Comparison of ENCODE assay signal across 34 cellular contexts in the genomic region with DNA sequence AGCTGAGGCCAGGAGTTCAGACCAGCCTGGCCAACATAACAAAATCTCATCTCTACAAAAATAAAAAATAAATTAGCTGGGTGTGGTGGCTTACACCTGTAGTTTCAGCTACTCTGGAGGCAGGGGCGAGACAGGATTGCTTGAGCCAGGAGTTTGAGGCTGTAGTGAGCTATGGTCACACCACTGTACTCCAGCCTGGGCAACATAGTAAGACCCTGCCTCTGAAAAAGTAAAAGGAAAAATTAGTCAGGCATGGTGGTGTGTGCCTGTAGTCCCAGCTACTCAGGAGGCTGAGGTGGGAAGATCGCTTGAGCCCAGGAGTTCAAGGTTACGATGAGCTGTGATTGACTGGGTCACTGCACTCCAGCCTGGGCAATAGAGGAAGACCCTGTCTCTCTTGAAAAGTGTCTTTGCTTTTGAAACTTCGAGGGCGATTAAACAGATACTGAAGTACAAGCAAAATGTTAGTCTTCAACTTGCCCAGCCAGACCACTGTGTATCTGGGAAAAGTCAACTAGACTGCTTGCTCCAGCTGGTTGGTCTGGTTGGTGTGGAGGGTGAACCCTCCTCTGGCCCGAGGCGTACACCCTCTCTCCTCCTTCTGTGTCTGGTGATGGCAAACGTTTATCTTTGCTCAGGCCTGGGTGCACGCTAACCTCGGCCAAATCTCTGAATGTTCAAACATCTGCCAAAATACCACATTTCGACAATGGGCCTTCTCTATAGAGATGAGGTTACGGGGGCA.
DNase-seq lines count a peak whose midpoint lies in the region; ATAC-seq, FAIRE-seq and TF ChIP-seq lines count a peak whose summit lies in the region.
"Had no signal": no experiment of that assay in that cellular context is flagged by ENCODE, and none has a peak within 500 bp of the region (broad histone marks: within the 10 kb centered on the region; RNA-seq: fewer than 3 reads in every experiment).

No MANE protein-coding gene starts in this region.

- H3K4me1 ChIP-seq in GM23248 (ENCODE audit: insufficient read depth) (peaks cover 80% of the 10 kb centered on the region), astrocyte (ENCODE audit: insufficient read depth, low read length) (peaks cover 67% of the 10 kb centered on the region), right lobe of liver (peaks cover 0 to 97% (median 36%) of the 10 kb centered on the region in 4 donors), subcutaneous abdominal adipose tissue (ENCODE audit: control insufficient read depth in 5 of 5, insufficient read depth in 5 of 5, low read length in 5 of 5) (peaks cover 24 to 98% (median 95%) of the 10 kb centered on the region in 5 donors)
- H3K4me1 ChIP-seq: HAP-1 had no signal

- no peak for FAIRE-seq in astrocyte (lab: Jason Lieb, UNC)
- FAIRE-seq: pancreas had no signal

- no peaks in the 10 kb centered on the region for H3K9me3 ChIP-seq in GM23248 (ENCODE audit: low read depth)
- no peaks in the 10 kb centered on the region for H3K9me3 ChIP-seq in astrocyte (ENCODE audit: insufficient read depth, low read depth, low read length)
- no peaks in the 10 kb centered on the region for H3K9me3 ChIP-seq in right lobe of liver
- H3K9me3 ChIP-seq in subcutaneous abdominal adipose tissue (ENCODE audit: control insufficient read depth in 5 of 5, low read length in 5 of 5): no peaks in the 10 kb centered on the region
- H3K9me3 ChIP-seq: gastrocnemius medialis, HAP-1, left ventricle myocardium inferior, pancreas, stomach had no signal

- 95 to 98% methylated on average over 12 of the region's 12 CpGs for WGBS in GM23248 (ENCODE audit: low coverage in 1 of 2, low lambda C conversion rate in 2 of 2, missing lambda C conversion rate in 2 of 2), 2 experiments
- WGBS in right lobe of liver (ENCODE audit: insufficient coverage, low coverage, low lambda C conversion rate, missing lambda C conversion rate): 27% methylated on average over 10 of the region's 12 CpGs

- no peaks in the 10 kb centered on the region for H3K27me3 Mint-ChIP-seq in astrocyte (ENCODE audit: low read depth, unreplicated experiment)
- H3K27me3 Mint-ChIP-seq in activated CD4-positive, alpha-beta T cell treated with anti-CD3 and anti-CD28 coated beads, Interleukin-2, amount 10 ng/mL, durations not matched to agents 7 days and 5 days: no peaks in the 10 kb centered on the region
- H3K27me3 Mint-ChIP-seq: activated naive CD8-positive, alpha-beta T cell treated with anti-CD3 and anti-CD28 coated beads, Interleukin-2, amount 50 U/mL, for 24 hours had no signal

- TF ChIP-seq POLR2A in right lobe of liver (IDR thresholded peaks at IDR 0.05): no peak

- H3K4me2 ChIP-seq in GM23248 (ENCODE audit: unreplicated experiment) (no peak overlapping the region), astrocyte (ENCODE audit: low read length) (peak overlapping the region; percentile 4)

- intact Hi-C loops in right lobe of liver (cut with DNase I): no loop called here

- H3K4me3 ChIP-seq in GM23248: no peak overlapping the region
- no peak overlapping the region for H3K4me3 ChIP-seq in astrocyte (ENCODE audit: insufficient read depth, low read depth, low read length)
- no peak overlapping the region for H3K4me3 ChIP-seq in right lobe of liver
- H3K4me3 ChIP-seq in subcutaneous abdominal adipose tissue (ENCODE audit: low read depth in 1 of 5, low read length in 5 of 5): peak overlapping the region in 1 of 5 donors; percentile 48
- H3K4me3 ChIP-seq: gastrocnemius medialis, HAP-1, left ventricle myocardium inferior, pancreas, stomach had no signal

- no peaks in the 10 kb centered on the region for H3K9me2 ChIP-seq in GM23248 (ENCODE audit: insufficient read depth)

- H3K27ac Mint-ChIP-seq in astrocyte (ENCODE audit: unreplicated experiment): no peak overlapping the region
- no peak overlapping the region for H3K27ac Mint-ChIP-seq in activated CD4-positive, alpha-beta T cell treated with anti-CD3 and anti-CD28 coated beads, Interleukin-2, amount 10 ng/mL, durations not matched to agents 7 days and 5 days
- H3K27ac Mint-ChIP-seq: activated CD4-positive, alpha-beta memory T cell treated with anti-CD3 and anti-CD28 coated beads, Interleukin-2, amount 10 ng/mL, durations not matched to agents 7 days and 5 days; activated naive CD8-positive, alpha-beta T cell treated with anti-CD3 and anti-CD28 coated beads, Interleukin-2, amount 50 U/mL, for 24 hours had no signal

- TF ChIP-seq CTCF in astrocyte (IDR thresholded peaks at IDR 0.05; ENCODE audit: insufficient read depth, low read depth, low read length) (no peak), right lobe of liver (IDR thresholded peaks at IDR 0.05) (no peak)

- no peaks in the 10 kb centered on the region for H3K27me3 ChIP-seq in GM23248 (replicated peaks; ENCODE audit: insufficient read depth)
- no peaks in the 10 kb centered on the region for H3K27me3 ChIP-seq in astrocyte (ENCODE audit: insufficient read depth, low read length)
- no peaks in the 10 kb centered on the region for H3K27me3 ChIP-seq in right lobe of liver
- H3K27me3 ChIP-seq in subcutaneous abdominal adipose tissue (ENCODE audit: control insufficient read depth in 5 of 5, insufficient read depth in 4 of 5, low read length in 5 of 5): no peaks in the 10 kb centered on the region
- H3K27me3 ChIP-seq: gastrocnemius medialis, pancreas, stomach had no signal

- peaks cover 7% of the 10 kb centered on the region; the same call in 1 of the 2 replicates for H4K20me1 ChIP-seq in GM23248 (ENCODE audit: insufficient read depth)
- H4K20me1 ChIP-seq in astrocyte (ENCODE audit: insufficient read depth, low read length): peaks cover 89% of the 10 kb centered on the region

- peaks cover 69% of the 10 kb centered on the region for H3F3A ChIP-seq in GM23248 (ENCODE audit: insufficient read depth)

- H3K27ac ChIP-seq in GM23248 (peak overlapping the region; percentile 90), astrocyte (ENCODE audit: low read depth, low read length) (no peak overlapping the region), right lobe of liver (peak overlapping the region in 2 of 3 donors; percentile 86 to 93), subcutaneous abdominal adipose tissue (ENCODE audit: low read depth, low read length) (peak overlapping the region; percentile 100)
- H3K27ac ChIP-seq: C4-2B had no signal

- H3K4me1 Mint-ChIP-seq in astrocyte (ENCODE audit: low read depth, unreplicated experiment): peaks cover 34% of the 10 kb centered on the region
- peaks cover 3% of the 10 kb centered on the region for H3K4me1 Mint-ChIP-seq in activated CD4-positive, alpha-beta T cell treated with anti-CD3 and anti-CD28 coated beads, Interleukin-2, amount 10 ng/mL, durations not matched to agents 7 days and 5 days
- H3K4me1 Mint-ChIP-seq: activated CD4-positive, alpha-beta memory T cell treated with anti-CD3 and anti-CD28 coated beads, Interleukin-2, amount 10 ng/mL, durations not matched to agents 7 days and 5 days had no signal

- DNase-seq in GM23248 (no peak), astrocyte (ENCODE audit: low read depth) (no peak), right lobe of liver (no peak), MV-4-11 (lab: John Stamatoyannopoulos, UW) (no peak), RPMI8226 (no peak), GOT3 (lab: John Stamatoyannopoulos, UW) (no peak)
- DNase-seq in activated CD4-positive, alpha-beta T cell treated with anti-CD3 and anti-CD28 coated beads, Interleukin-2, amount 10 ng/mL, durations not matched to agents 7 days and 5 days: no peak
- DNase-seq: ACHN; activated CD4-positive, alpha-beta memory T cell treated with anti-CD3 and anti-CD28 coated beads, Interleukin-2, amount 10 ng/mL, durations not matched to agents 7 days and 5 days; activated CD4-positive, CD25-positive, alpha-beta regulatory T cell; activated gamma-delta T cell treated with Interleukin-2 at 50 U/mL for 16 hours; activated naive CD8-positive, alpha-beta T cell treated with anti-CD3 and anti-CD28 coated beads, Interleukin-2, amount 50 U/mL, for 24 hours; activated T-cell treated with anti-CD3 and anti-CD28 coated beads for 4 hours; DND-41; effector memory CD4-positive, alpha-beta T cell; gastrocnemius medialis; hippocampal formation; immature natural killer cell; left ventricle myocardium inferior; NCI-H1417; NCI-H2081 treated with DMSO at 0.1 percent for 48 hours; NCI-H82; OCI-M1; pancreas; Right ventricle myocardium superior; stimulated activated CD8-positive, alpha-beta memory T cell treated with anti-CD3 and anti-CD28 coated beads, Interleukin-4, amount 100 ng/mL, for 48 hours; stomach; SW 1271 had no signal

- H2AFZ ChIP-seq in GM23248: no peak overlapping the region
- no peak overlapping the region for H2AFZ ChIP-seq in astrocyte (ENCODE audit: low read depth, low read length)

- ATAC-seq in right lobe of liver: peak in 2 of 4 donors; percentile 3 to 4
- ATAC-seq: activated naive CD8-positive, alpha-beta T cell treated with anti-CD3 and anti-CD28 coated beads, Interleukin-2, amount 50 U/mL, for 24 hours; gastrocnemius medialis; pancreas had no signal

- H3K9me3 Mint-ChIP-seq in astrocyte (ENCODE audit: unreplicated experiment): no peaks in the 10 kb centered on the region
- H3K9me3 Mint-ChIP-seq in activated CD4-positive, alpha-beta T cell treated with anti-CD3 and anti-CD28 coated beads, Interleukin-2, amount 10 ng/mL, durations not matched to agents 7 days and 5 days: no peaks in the 10 kb centered on the region
- H3K9me3 Mint-ChIP-seq: activated CD4-positive, alpha-beta memory T cell treated with anti-CD3 and anti-CD28 coated beads, Interleukin-2, amount 10 ng/mL, durations not matched to agents 7 days and 5 days; activated naive CD8-positive, alpha-beta T cell treated with anti-CD3 and anti-CD28 coated beads, Interleukin-2, amount 50 U/mL, for 24 hours; brain; immature natural killer cell; mesothelial cell of epicardium; natural killer cell treated with Interleukin-12 subunit alpha and Interleukin-12 subunit beta and Interleukin-15 and Interleukin-18, amount 100 ng/mL, for 72 hours had no signal

- H3K79me2 ChIP-seq in GM23248 (ENCODE audit: insufficient read depth) (peaks cover 96% of the 10 kb centered on the region), astrocyte (ENCODE audit: insufficient read depth, low read length) (peaks cover 98% of the 10 kb centered on the region)

- H3K36me3 ChIP-seq in GM23248 (ENCODE audit: low read depth) (peaks cover 5% of the 10 kb centered on the region; the same call in 1 of the 2 replicates), astrocyte (ENCODE audit: insufficient read depth, low read length) (peaks cover 11% of the 10 kb centered on the region), right lobe of liver (no peaks in the 10 kb centered on the region), subcutaneous abdominal adipose tissue (ENCODE audit: control insufficient read depth in 5 of 5, insufficient read depth in 5 of 5, low read length in 5 of 5) (peaks cover 0 to 13% (median 0%) of the 10 kb centered on the region in 5 donors)
- H3K36me3 ChIP-seq: gastrocnemius medialis, HAP-1, pancreas, stomach had no signal

- CTCF ChIA-PET in activated CD4-positive, alpha-beta T cell treated with anti-CD3 and anti-CD28 coated beads, Interleukin-2, amount 10 ng/mL, durations not matched to agents 7 days and 5 days (lab: Charles Lee): no interaction called here

- POLR2A ChIA-PET in activated CD4-positive, alpha-beta T cell treated with anti-CD3 and anti-CD28 coated beads, Interleukin-2, amount 10 ng/mL, durations not matched to agents 7 days and 5 days (lab: Charles Lee): no interaction called here

- in situ Hi-C loops in GM23248 (cut with MboI): no loop called here

- H3K9ac ChIP-seq in GM23248: no peak overlapping the region
- H3K9ac ChIP-seq in astrocyte (ENCODE audit: low read length): no peak overlapping the region
- peak overlapping the region; percentile 9 to 90 (median 69) for H3K9ac ChIP-seq in subcutaneous abdominal adipose tissue (ENCODE audit: low read length in 5 of 5)

- H3K4me3 Mint-ChIP-seq in astrocyte (ENCODE audit: unreplicated experiment): no peak overlapping the region
- H3K4me3 Mint-ChIP-seq in activated CD4-positive, alpha-beta T cell treated with anti-CD3 and anti-CD28 coated beads, Interleukin-2, amount 10 ng/mL, durations not matched to agents 7 days and 5 days: no peak overlapping the region
- H3K4me3 Mint-ChIP-seq: activated CD4-positive, alpha-beta memory T cell treated with anti-CD3 and anti-CD28 coated beads, Interleukin-2, amount 10 ng/mL, durations not matched to agents 7 days and 5 days; activated naive CD8-positive, alpha-beta T cell treated with anti-CD3 and anti-CD28 coated beads, Interleukin-2, amount 50 U/mL, for 24 hours; brain; immature natural killer cell; mesothelial cell of epicardium; natural killer cell treated with Interleukin-12 subunit alpha and Interleukin-12 subunit beta and Interleukin-15 and Interleukin-18, amount 100 ng/mL, for 72 hours had no signal

- peaks cover 2% of the 10 kb centered on the region for H3K36me3 Mint-ChIP-seq in astrocyte (ENCODE audit: low read depth, unreplicated experiment)
- H3K36me3 Mint-ChIP-seq in activated CD4-positive, alpha-beta T cell treated with anti-CD3 and anti-CD28 coated beads, Interleukin-2, amount 10 ng/mL, durations not matched to agents 7 days and 5 days (ENCODE audit: low read depth): no peaks in the 10 kb centered on the region
- H3K36me3 Mint-ChIP-seq: brain; immature natural killer cell; mesothelial cell of epicardium; natural killer cell treated with Interleukin-12 subunit alpha and Interleukin-12 subunit beta and Interleukin-15 and Interleukin-18, amount 100 ng/mL, for 72 hours had no signal

Comparison
In these comparisons a context has a peak if more than half of its experiments do, and no peak if none do; other contexts are left out.
1. H3K9ac ChIP-seq: peak in subcutaneous abdominal adipose tissue (5 of 5); none in GM23248 (single experiment) and astrocyte (single experiment).